16 cellular contexts compared by ENCODE assay signal in the genomic region with DNA sequence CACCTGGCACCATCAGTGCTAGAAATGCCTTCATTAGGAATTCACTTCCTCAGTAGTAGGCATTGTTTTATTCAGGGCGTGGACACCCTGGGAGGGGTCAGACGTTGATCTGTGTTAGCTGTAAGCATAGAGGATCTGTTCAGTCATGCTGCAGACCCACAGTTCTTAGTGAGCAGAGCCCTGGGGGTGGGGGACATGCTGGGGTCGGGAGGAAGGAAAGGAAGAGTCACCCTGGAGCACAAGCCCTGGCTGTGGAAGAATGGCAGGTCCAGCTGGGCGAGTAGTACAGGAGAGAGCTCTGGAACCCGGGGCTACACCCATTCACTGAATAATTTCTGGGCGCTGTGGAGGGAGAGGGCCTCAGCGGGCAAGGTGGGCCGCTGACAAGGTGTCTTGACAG.
"Had no signal": no experiment of that assay in that cellular context is flagged by ENCODE, and none has a peak within 500 bp of the region (broad histone marks: within the 10 kb centered on the region; RNA-seq: fewer than 3 reads in every experiment).

No MANE protein-coding gene starts in this region.

- H3K27ac ChIP-seq: breast epithelium, ovary, thyroid gland had no signal

- H3K4me1 ChIP-seq: ascending aorta, breast epithelium, esophagus muscularis mucosa, thyroid gland had no signal

- H3K9me3 ChIP-seq: ascending aorta, breast epithelium, esophagus muscularis mucosa, ovary, thyroid gland had no signal

- H3K4me1 Mint-ChIP-seq: activated naive CD8-positive, alpha-beta T cell treated with anti-CD3 and anti-CD28 coated beads, Interleukin-2, amount 50 U/mL, for 24 hours had no signal

- DNase-seq: activated CD4-positive, alpha-beta T cell treated with anti-CD3 and anti-CD28 coated beads, Interleukin-2, amount 50 U/mL, for 1 hour; activated naive CD4-positive, alpha-beta T cell; activated naive CD8-positive, alpha-beta T cell treated with anti-CD3 and anti-CD28 coated beads, Interleukin-2, amount 50 U/mL, for 24 hours; activated T-cell treated with anti-CD3 and anti-CD28 coated beads for 4 hours; endodermal cell; hypothalamus; midbrain; ovary; stimulated activated CD4-positive, alpha-beta T cell treated with anti-CD3 and anti-CD28 coated beads, Interleukin-2, amount 100 ng/mL, for 48 hours; stimulated activated naive B cell treated with anti-CD40 and anti-IgM and Interleukin-4, amounts not matched to agents 10 μg/mL and 1 μg/mL and 100 μg/mL, for 72 hours; thyroid gland had no signal

- H3K9me3 Mint-ChIP-seq: activated naive CD8-positive, alpha-beta T cell treated with anti-CD3 and anti-CD28 coated beads, Interleukin-2, amount 50 U/mL, for 24 hours; endodermal cell; stimulated activated naive B cell treated with anti-CD40 and anti-IgM and Interleukin-4, amounts not matched to agents 10 μg/mL and 1 μg/mL and 100 μg/mL, for 72 hours had no signal

- H3K27ac Mint-ChIP-seq: activated naive CD8-positive, alpha-beta T cell treated with anti-CD3 and anti-CD28 coated beads, Interleukin-2, amount 50 U/mL, for 24 hours; endodermal cell; stimulated activated naive B cell treated with anti-CD40 and anti-IgM and Interleukin-4, amounts not matched to agents 10 μg/mL and 1 μg/mL and 100 μg/mL, for 72 hours had no signal

- H3K27me3 ChIP-seq: ascending aorta, breast epithelium, esophagus muscularis mucosa, ovary, thyroid gland had no signal

- ATAC-seq: activated CD4-positive, CD25-positive, alpha-beta regulatory T cell treated with anti-CD3 and anti-CD28 coated beads, Interleukin-2, amount 50 U/mL, for 24 hours; activated naive CD8-positive, alpha-beta T cell treated with anti-CD3 and anti-CD28 coated beads, Interleukin-2, amount 50 U/mL, for 24 hours; stimulated activated naive B cell treated with anti-CD40 and anti-IgM and Interleukin-4, amounts not matched to agents 10 μg/mL and 1 μg/mL and 100 μg/mL, for 72 hours had no signal

- H3K4me3 Mint-ChIP-seq: activated naive CD8-positive, alpha-beta T cell treated with anti-CD3 and anti-CD28 coated beads, Interleukin-2, amount 50 U/mL, for 24 hours; endodermal cell; neural crest cell; stimulated activated naive B cell treated with anti-CD40 and anti-IgM and Interleukin-4, amounts not matched to agents 10 μg/mL and 1 μg/mL and 100 μg/mL, for 72 hours had no signal
